1 cellular context compared by ENCODE assay signal in genomic region chr7:51230324-51230625, GRCh38.
TF ChIP-seq lines count a peak whose summit lies in the region.

No MANE protein-coding gene starts in this region.

TF ChIP-seq in GM23338, 12 proteins besides CTCF, POLR2A, EP300 and RAD21 (continued from another document):
- TF ChIP-seq, protein P1, sequence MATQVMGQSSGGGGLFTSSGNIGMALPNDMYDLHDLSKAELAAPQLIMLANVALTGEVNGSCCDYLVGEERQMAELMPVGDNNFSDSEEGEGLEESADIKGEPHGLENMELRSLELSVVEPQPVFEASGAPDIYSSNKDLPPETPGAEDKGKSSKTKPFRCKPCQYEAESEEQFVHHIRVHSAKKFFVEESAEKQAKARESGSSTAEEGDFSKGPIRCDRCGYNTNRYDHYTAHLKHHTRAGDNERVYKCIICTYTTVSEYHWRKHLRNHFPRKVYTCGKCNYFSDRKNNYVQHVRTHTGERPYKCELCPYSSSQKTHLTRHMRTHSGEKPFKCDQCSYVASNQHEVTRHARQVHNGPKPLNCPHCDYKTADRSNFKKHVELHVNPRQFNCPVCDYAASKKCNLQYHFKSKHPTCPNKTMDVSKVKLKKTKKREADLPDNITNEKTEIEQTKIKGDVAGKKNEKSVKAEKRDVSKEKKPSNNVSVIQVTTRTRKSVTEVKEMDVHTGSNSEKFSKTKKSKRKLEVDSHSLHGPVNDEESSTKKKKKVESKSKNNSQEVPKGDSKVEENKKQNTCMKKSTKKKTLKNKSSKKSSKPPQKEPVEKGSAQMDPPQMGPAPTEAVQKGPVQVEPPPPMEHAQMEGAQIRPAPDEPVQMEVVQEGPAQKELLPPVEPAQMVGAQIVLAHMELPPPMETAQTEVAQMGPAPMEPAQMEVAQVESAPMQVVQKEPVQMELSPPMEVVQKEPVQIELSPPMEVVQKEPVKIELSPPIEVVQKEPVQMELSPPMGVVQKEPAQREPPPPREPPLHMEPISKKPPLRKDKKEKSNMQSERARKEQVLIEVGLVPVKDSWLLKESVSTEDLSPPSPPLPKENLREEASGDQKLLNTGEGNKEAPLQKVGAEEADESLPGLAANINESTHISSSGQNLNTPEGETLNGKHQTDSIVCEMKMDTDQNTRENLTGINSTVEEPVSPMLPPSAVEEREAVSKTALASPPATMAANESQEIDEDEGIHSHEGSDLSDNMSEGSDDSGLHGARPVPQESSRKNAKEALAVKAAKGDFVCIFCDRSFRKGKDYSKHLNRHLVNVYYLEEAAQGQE (IDR thresholded peaks at IDR 0.05; ENCODE audit: unreplicated experiment), result no peak
- TF ChIP-seq CREB1 (CRISPR knock-in tag; IDR thresholded peaks at IDR 0.05; ENCODE audit: low read depth) (no peak), ETS1 (IDR thresholded peaks at IDR 0.05) (no peak), STAT1 (IDR thresholded peaks at IDR 0.05; ENCODE audit: unreplicated experiment) (no peak)
